ENCODE assay signal across 8 cellular contexts in the genomic region with DNA sequence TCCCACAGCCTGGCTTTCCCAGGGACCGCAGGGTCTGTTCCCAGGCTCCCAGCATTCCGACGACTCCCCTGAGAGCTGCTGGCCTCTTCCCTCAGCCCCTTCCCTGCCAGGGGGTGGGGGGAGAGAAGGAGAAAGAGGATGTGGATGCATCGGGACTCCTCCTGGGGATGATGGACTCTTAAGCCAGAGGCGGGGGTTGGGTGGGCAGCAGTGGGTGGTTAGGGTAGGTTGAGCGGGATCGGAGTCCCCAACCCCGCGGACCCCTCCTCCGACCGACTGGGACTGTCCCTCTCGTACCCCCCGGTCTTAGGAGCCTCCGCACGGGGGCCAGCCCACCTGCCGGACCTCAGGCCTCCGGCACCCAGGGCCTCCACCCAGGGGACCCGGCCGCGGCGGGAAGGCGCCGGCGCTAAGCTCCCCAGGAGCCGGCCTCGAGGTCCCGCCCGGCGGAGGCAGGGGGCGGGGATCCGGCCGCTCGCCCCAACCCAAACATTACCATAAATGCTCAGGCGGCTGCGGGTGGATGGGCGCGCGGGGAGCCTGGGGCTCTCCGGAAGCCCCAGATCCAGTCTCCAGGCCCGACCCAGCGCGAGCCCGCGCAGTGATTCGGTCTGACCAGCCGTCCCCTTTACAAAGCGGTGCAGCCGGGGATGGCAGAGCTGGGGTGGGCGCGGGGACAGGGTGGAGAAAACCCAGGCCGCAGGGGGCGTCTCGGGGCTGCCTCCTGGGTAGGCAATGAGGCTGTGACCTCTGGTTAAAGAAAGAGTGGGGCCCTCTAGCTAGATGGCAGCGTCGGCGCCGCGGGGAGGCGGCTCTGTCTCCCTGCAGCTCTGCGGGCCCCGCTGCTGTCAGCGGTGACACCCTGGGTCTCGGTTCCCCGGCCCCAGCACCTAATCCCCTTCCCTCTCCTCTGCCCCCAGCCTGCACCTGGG. TPM values are rescaled to one million over a fixed set of nuclear protein-coding genes. Genes with fewer than 3 reads are reported as not detected.
DNase-seq lines count a peak whose midpoint lies in the region; ATAC-seq and TF ChIP-seq lines count a peak whose summit lies in the region.

No MANE protein-coding gene starts in this region.

- H3K4me1 Mint-ChIP-seq in WTC11, result peaks cover 44% of the 10 kb centered on the region
- H3K4me1 Mint-ChIP-seq in effector memory CD8-positive, alpha-beta T cell (ENCODE audit: low read depth in 2 of 2), result peaks cover 18 to 28% of the 10 kb centered on the region in 2 donors
- H3K4me1 Mint-ChIP-seq in memory B cell, result peaks cover 25% of the 10 kb centered on the region

- H3K9me3 ChIP-seq in WERI-Rb-1 (ENCODE audit: severe bottlenecking), result no peaks in the 10 kb centered on the region

- H3K4me3 ChIP-seq in AG04449 (ENCODE audit: low read depth, low read length) (peak overlapping the region; percentile 46), WERI-Rb-1 (ENCODE audit: low read depth, low read length) (no peak overlapping the region)

- CTCF ChIA-PET in AG04449 (lab: Yijun Ruan, JAX), result interaction anchor here (0.6 to 9.8 kb wide), 32 partner anchors 12 to 230 kb away, joined by 3 to 342 read pairs (median 6); partner anchors contain the start of genes C1QTNF5, CBL, DPAGT1 and RNF26
- CTCF ChIA-PET in WTC11 (lab: Charles Lee), result interaction anchor here (1.0 to 13.7 kb wide), 16 partner anchors 11 to 265 kb away, joined by 3 to 387 read pairs (median 7); partner anchors contain the start of genes C1QTNF5, CBL, RNF26 and USP2

- H3K27ac Mint-ChIP-seq in WTC11 (peak overlapping the region; percentile 45; the same call in 1 of the 2 replicates), memory B cell (peak overlapping the region; percentile 28)
- H3K27ac Mint-ChIP-seq in effector memory CD8-positive, alpha-beta T cell, result peak overlapping the region; percentile 59 to 93

- POLR2A ChIA-PET in AG04449 (lab: Yijun Ruan, JAX) (interaction anchor here (0.5 to 1.4 kb wide), 6 partner anchors 14 to 140 kb away, joined by 3 read pairs; partner anchors contain the start of genes CBL and RNF26), WTC11 (lab: Charles Lee) (interaction anchor here (0.5 to 2.1 kb wide), 6 partner anchors 10 to 359 kb away, joined by 3 to 16 read pairs (median 4); partner anchors contain the start of genes CBL and HMBS)

- ATAC-seq in GM18909 (IDR thresholded peaks at IDR 0.05; ENCODE audit: poor library complexity, unreplicated experiment) (peak; percentile 40), HG03342 (IDR thresholded peaks at IDR 0.05; ENCODE audit: unreplicated experiment) (peak; percentile 55), WTC11 (peak; percentile 11), memory B cell (ENCODE audit: low read depth) (peak; percentile 64)
- peak; percentile 63 for ATAC-seq in effector memory CD8-positive, alpha-beta T cell (replicated peaks)

- no peaks in the 10 kb centered on the region for H3K36me3 Mint-ChIP-seq in WTC11
- H3K36me3 Mint-ChIP-seq in effector memory CD8-positive, alpha-beta T cell (ENCODE audit: insufficient read depth), result peaks cover 14% of the 10 kb centered on the region
- H3K36me3 Mint-ChIP-seq in memory B cell, result no peaks in the 10 kb centered on the region

- TF ChIP-seq CTCF in AG04449 (IDR thresholded peaks at IDR 0.05; ENCODE audit: insufficient read depth, low read length, missing control alignments) (no peak), WTC11 (IDR thresholded peaks at IDR 0.05) (no peak), WERI-Rb-1 (IDR thresholded peaks at IDR 0.05; ENCODE audit: low read depth, low read length) (no peak)

- H3K9me3 Mint-ChIP-seq in WTC11 (no peaks in the 10 kb centered on the region), memory B cell (no peaks in the 10 kb centered on the region)
- H3K9me3 Mint-ChIP-seq in effector memory CD8-positive, alpha-beta T cell, result no peaks in the 10 kb centered on the region

- H3K27me3 Mint-ChIP-seq in WTC11 (ENCODE audit: low read depth) (peaks cover 26% of the 10 kb centered on the region), memory B cell (peaks cover 9% of the 10 kb centered on the region)
- peaks cover 14 to 16% of the 10 kb centered on the region in 2 donors for H3K27me3 Mint-ChIP-seq in effector memory CD8-positive, alpha-beta T cell

- peaks cover 10% of the 10 kb centered on the region for H3K27me3 ChIP-seq in WERI-Rb-1 (ENCODE audit: insufficient read depth, low read depth, severe bottlenecking)

- H3K27ac ChIP-seq in substantia nigra (ENCODE audit: low read depth, low read length, poor library complexity, severe bottlenecking), result peak overlapping the region; percentile 94
- no peak overlapping the region; the same call in 1 of the 2 replicates for H3K27ac ChIP-seq in WERI-Rb-1

- no peaks in the 10 kb centered on the region for H3K36me3 ChIP-seq in WERI-Rb-1

- H3K4me3 Mint-ChIP-seq in WTC11, result peak overlapping the region; percentile 75
- peak overlapping the region; percentile 82 to 87 for H3K4me3 Mint-ChIP-seq in effector memory CD8-positive, alpha-beta T cell
- H3K4me3 Mint-ChIP-seq in memory B cell, result peak overlapping the region; percentile 91

- DNase-seq in AG04449 (ENCODE audit: low read depth, low spot score) (no peak), WTC11 (ENCODE audit: low spot score) (peak; percentile 71), memory B cell (ENCODE audit: low spot score in 2 of 2) (no peak), substantia nigra (lab: John Stamatoyannopoulos, UW) (peak in 22 of 49 donors; percentile 35 to 69 (median 58)), WERI-Rb-1 (no peak)
- peak; percentile 48 to 52 (median 50) for DNase-seq in effector memory CD8-positive, alpha-beta T cell

TF ChIP-seq in WTC11, 78 proteins besides CTCF, POLR2A, EP300 and RAD21:
- TF ChIP-seq ZNF263 (CRISPR knock-in tag; IDR thresholded peaks at IDR 0.05; ENCODE audit: low read depth) (peak; percentile 15; the same call in 1 of the 2 replicates), ZNF423 (CRISPR knock-in tag; IDR thresholded peaks at IDR 0.05) (peak; percentile 96), E2F5 (CRISPR knock-in tag; IDR thresholded peaks at IDR 0.05) (no peak)
- TF ChIP-seq, protein P1, sequence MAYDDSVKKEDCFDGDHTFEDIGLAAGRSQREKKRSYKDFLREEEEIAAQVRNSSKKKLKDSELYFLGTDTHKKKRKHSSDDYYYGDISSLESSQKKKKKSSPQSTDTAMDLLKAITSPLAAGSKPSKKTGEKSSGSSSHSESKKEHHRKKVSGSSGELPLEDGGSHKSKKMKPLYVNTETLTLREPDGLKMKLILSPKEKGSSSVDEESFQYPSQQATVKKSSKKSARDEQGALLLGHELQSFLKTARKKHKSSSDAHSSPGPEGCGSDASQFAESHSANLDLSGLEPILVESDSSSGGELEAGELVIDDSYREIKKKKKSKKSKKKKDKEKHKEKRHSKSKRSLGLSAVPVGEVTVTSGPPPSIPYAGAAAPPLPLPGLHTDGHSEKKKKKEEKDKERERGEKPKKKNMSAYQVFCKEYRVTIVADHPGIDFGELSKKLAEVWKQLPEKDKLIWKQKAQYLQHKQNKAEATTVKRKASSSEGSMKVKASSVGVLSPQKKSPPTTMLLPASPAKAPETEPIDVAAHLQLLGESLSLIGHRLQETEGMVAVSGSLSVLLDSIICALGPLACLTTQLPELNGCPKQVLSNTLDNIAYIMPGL (CRISPR knock-in tag; IDR thresholded peaks at IDR 0.05), result peak; percentile 28; the same call in 1 of the 2 replicates
- TF ChIP-seq, protein P2, sequence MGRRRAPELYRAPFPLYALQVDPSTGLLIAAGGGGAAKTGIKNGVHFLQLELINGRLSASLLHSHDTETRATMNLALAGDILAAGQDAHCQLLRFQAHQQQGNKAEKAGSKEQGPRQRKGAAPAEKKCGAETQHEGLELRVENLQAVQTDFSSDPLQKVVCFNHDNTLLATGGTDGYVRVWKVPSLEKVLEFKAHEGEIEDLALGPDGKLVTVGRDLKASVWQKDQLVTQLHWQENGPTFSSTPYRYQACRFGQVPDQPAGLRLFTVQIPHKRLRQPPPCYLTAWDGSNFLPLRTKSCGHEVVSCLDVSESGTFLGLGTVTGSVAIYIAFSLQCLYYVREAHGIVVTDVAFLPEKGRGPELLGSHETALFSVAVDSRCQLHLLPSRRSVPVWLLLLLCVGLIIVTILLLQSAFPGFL (CRISPR knock-in tag; IDR thresholded peaks at IDR 0.05; ENCODE audit: borderline replicate concordance), result no peak

RNA-seq across cellular contexts. Expression of gene MCAM, which starts 3.9 kb away (rescaled TPM):
- total RNA-seq in WTC11 (2021), result 20.7 to 26.4 TPM (median 22.1 TPM) in 3 replicates

RNA-seq across cellular contexts. Expression of gene RNF26, which starts 13.5 kb away (rescaled TPM):
- total RNA-seq in WTC11 (2021), result 90.0 to 91.1 TPM (median 90.6 TPM) in 3 replicates

RNA-seq across cellular contexts. Expression of gene C1QTNF5, which starts 19.8 kb away (rescaled TPM):
- 2.0 to 3.0 TPM (median 2.2 TPM) in 3 replicates for total RNA-seq in WTC11 (2021)

RNA-seq across cellular contexts. Expression of gene MFRP, which starts 25.6 kb away (rescaled TPM):
- not detected in 3 replicates for total RNA-seq in WTC11 (2021)

Comparison
In these comparisons a context has a peak if more than half of its experiments do, and no peak if none do; other contexts are left out.
1. DNase-seq: peak in WTC11 (single experiment) and effector memory CD8-positive, alpha-beta T cell (3 of 3); none in AG04449 (single experiment), memory B cell (0 of 2) and WERI-Rb-1 (single experiment).
2. ATAC-seq: peak in every context shown above with its lines; median percentile 64 in memory B cell; 63 in effector memory CD8-positive, alpha-beta T cell; 55 in HG03342; 40 in GM18909; 11 in WTC11.
3. Peak in every context shown above with its lines, with median percentiles within 50 percentile points of each other: H3K27ac Mint-ChIP-seq and H3K4me3 Mint-ChIP-seq.